ENCODE assay signal across 22 cellular contexts in the genomic region with DNA sequence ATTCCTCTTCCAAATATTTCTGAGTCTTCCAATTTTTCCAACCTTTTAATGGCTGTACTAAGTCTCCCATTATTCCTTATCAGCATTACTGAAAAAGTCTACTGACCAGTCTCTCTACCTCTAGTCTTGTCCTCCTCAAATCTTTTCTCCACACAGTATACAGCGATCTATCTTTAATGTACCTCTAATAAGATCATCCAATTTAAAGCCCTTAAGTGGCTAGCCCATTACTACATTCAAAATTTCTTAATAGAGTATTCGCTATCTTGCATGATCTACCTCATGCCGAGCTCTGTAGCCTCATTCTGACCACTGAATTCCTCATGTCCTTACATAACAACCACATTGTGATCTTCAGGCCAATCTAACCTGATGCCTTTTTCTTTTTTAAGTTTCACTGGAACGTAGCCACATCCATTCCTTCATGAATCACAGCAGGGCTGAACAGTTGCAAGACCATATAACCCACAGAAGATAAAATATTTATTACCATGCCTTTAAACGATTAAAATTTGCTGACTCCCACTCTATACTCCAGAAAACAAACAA. TPM values are rescaled to one million over a fixed set of nuclear protein-coding genes. Genes with fewer than 3 reads are reported as not detected.
A peak's percentile ranks its signal among the peaks of the same experiment; 100 is the strongest.
DNase-seq lines count a peak whose midpoint lies in the region; ATAC-seq and TF ChIP-seq lines count a peak whose summit lies in the region.
"Had no signal": no experiment of that assay in that cellular context is flagged by ENCODE, and none has a peak within 500 bp of the region (broad histone marks: within the 10 kb centered on the region; RNA-seq: fewer than 3 reads in every experiment).

No MANE protein-coding gene starts in this region.

- H2AFZ ChIP-seq in fibroblast of lung (ENCODE audit: low read length): no peak overlapping the region

- no peaks in the 10 kb centered on the region for H3K79me2 ChIP-seq in fibroblast of lung (ENCODE audit: control insufficient read depth, insufficient read depth, low read length)

- H4K20me1 ChIP-seq in fibroblast of lung (ENCODE audit: control insufficient read depth, extremely low read depth, insufficient read depth, low read length): no peaks in the 10 kb centered on the region
- H4K20me1 ChIP-seq: BLaER1 treated with 17β-estradiol and CSF1 and Interleukin-3, amounts not matched to agents 10 nM and 100 nM had no signal

- DNase-seq in GM03348 (ENCODE audit: low spot score) (peak; percentile 22), NCI-H82 (lab: John Stamatoyannopoulos, UW) (peak; percentile 45), fibroblast of lung (ENCODE audit: low read depth in 2 of 2) (peak; percentile 9 to 98), gastrocnemius medialis (no peak), foreskin melanocyte (no peak), BE2C (no peak)
- no peak for DNase-seq in stimulated activated CD4-positive, alpha-beta T cell treated with anti-CD3 and anti-CD28 coated beads, Interleukin-4, amount 100 ng/mL, for 4 hours
- no peak for DNase-seq in stimulated activated CD4-positive, alpha-beta T cell treated with anti-CD3 and anti-CD28 coated beads, Interleukin-4, amount 100 ng/mL, for 1 hour
- DNase-seq: activated CD4-positive, alpha-beta T cell treated with anti-CD3 and anti-CD28 coated beads, Interleukin-2, amount 50 U/mL, for 48 hours; activated naive CD4-positive, alpha-beta T cell treated with Interleukin-2 at 50 U/mL for 16 hours; body of pancreas; GF-D8; naive B cell; NCI-H2081; NCI-H510A; pancreas; SHP77; stimulated activated CD8-positive, alpha-beta memory T cell treated with anti-CD3 and anti-CD28 coated beads, Interleukin-4, amount 100 ng/mL, for 48 hours; T-helper 17 cell had no signal

- no peak overlapping the region for H3K4me3 ChIP-seq in fibroblast of lung (replicated peaks in 1 of 4; ENCODE audit: control extremely low read depth in 1 of 4, insufficient read depth in 1 of 4, low read depth in 3 of 4, low read length in 4 of 4)
- H3K4me3 ChIP-seq in gastrocnemius medialis: no peak overlapping the region
- no peak overlapping the region for H3K4me3 ChIP-seq in BE2C (ENCODE audit: low read depth, low read length)
- H3K4me3 ChIP-seq: BLaER1 treated with 17β-estradiol and CSF1 and Interleukin-3, amounts not matched to agents 10 nM and 100 nM; body of pancreas; lung; pancreas; skin epidermis had no signal

- H3K36me3 ChIP-seq in fibroblast of lung (ENCODE audit: control insufficient read depth, insufficient read depth, low read length) (peaks cover 4% of the 10 kb centered on the region), gastrocnemius medialis (peaks cover 5 to 86% of the 10 kb centered on the region in 2 donors), BE2C (peaks cover 10% of the 10 kb centered on the region)

- in situ Hi-C loops in gastrocnemius medialis (cut with MboI; ENCODE audit: low sequenced_read_pairs in 4 of 4): no loop called here

- TF ChIP-seq CTCF in fibroblast of lung (conservative IDR thresholded peaks at IDR 0.05 in 1 of 2, IDR thresholded peaks at IDR 0.05 in 1 of 2; ENCODE audit: low read depth in 1 of 2, low read length in 2 of 2): no peak
- no peak for TF ChIP-seq CTCF in gastrocnemius medialis (IDR thresholded peaks at IDR 0.05 in 4 of 5, conservative IDR thresholded peaks at IDR 0.05 in 1 of 5)
- no peak for TF ChIP-seq CTCF in BE2C (IDR thresholded peaks at IDR 0.05; ENCODE audit: low read depth, low read length)

- no peak overlapping the region for H3K4me2 ChIP-seq in fibroblast of lung (ENCODE audit: extremely low read depth, insufficient read depth, low read length)
- H3K4me2 ChIP-seq: BLaER1 treated with 17β-estradiol and CSF1 and Interleukin-3, amounts not matched to agents 10 nM and 100 nM had no signal

- H3K9ac ChIP-seq in fibroblast of lung (ENCODE audit: insufficient read depth, low read length): no peak overlapping the region
- H3K9ac ChIP-seq: BLaER1 treated with 17β-estradiol and CSF1 and Interleukin-3, amounts not matched to agents 10 nM and 100 nM had no signal

- ATAC-seq in gastrocnemius medialis: peak; percentile 31 to 46
- ATAC-seq: body of pancreas, pancreas, T-helper 17 cell had no signal

- H3K9me3 ChIP-seq in fibroblast of lung (ENCODE audit: control insufficient read depth, insufficient read depth, low read depth, low read length) (no peaks in the 10 kb centered on the region), gastrocnemius medialis (no peaks in the 10 kb centered on the region), BE2C (no peaks in the 10 kb centered on the region)
- H3K9me3 ChIP-seq: BLaER1 treated with 17β-estradiol and CSF1 and Interleukin-3, amounts not matched to agents 10 nM and 100 nM; body of pancreas; pancreas had no signal

- no peak overlapping the region for H3K27ac ChIP-seq in fibroblast of lung (ENCODE audit: insufficient read depth, low read length)
- no peak overlapping the region for H3K27ac ChIP-seq in gastrocnemius medialis
- H3K27ac ChIP-seq: BLaER1 treated with 17β-estradiol and CSF1 and Interleukin-3, amounts not matched to agents 10 nM and 100 nM; body of pancreas; pancreas; skin epidermis had no signal

- no peaks in the 10 kb centered on the region for H3K4me1 ChIP-seq in fibroblast of lung (ENCODE audit: control insufficient read depth, extremely low read depth, insufficient read depth, low read length)
- H3K4me1 ChIP-seq in gastrocnemius medialis: no peaks in the 10 kb centered on the region
- H3K4me1 ChIP-seq in BE2C: no peaks in the 10 kb centered on the region; the same call in 1 of the 2 replicates
- H3K4me1 ChIP-seq: BLaER1 treated with 17β-estradiol and CSF1 and Interleukin-3, amounts not matched to agents 10 nM and 100 nM; body of pancreas; pancreas had no signal

- intact Hi-C loops in gastrocnemius medialis (cut with DNase I; ENCODE audit: low total_unique reads): no loop called here

- no peak for TF ChIP-seq POLR2A in gastrocnemius medialis (IDR thresholded peaks at IDR 0.05)

- no peaks in the 10 kb centered on the region for H3K27me3 ChIP-seq in fibroblast of lung (ENCODE audit: control insufficient read depth, insufficient read depth, low read length)
- H3K27me3 ChIP-seq in gastrocnemius medialis: no peaks in the 10 kb centered on the region
- no peaks in the 10 kb centered on the region; the same call in 1 of the 2 replicates for H3K27me3 ChIP-seq in BE2C
- H3K27me3 ChIP-seq: BLaER1 treated with 17β-estradiol and CSF1 and Interleukin-3, amounts not matched to agents 10 nM and 100 nM; body of pancreas; pancreas had no signal

RNA-seq across cellular contexts. Expression of gene SLC66A3, which starts 57.9 kb away (rescaled TPM):
- total RNA-seq in fibroblast of lung (31.7 and 46.5 TPM in 2 replicates), gastrocnemius medialis (10 to 100 TPM; 10.6 to 29.2 (median 16.0) TPM)
- polyA plus RNA-seq in fibroblast of lung: 33.3 and 39.8 TPM in 2 replicates
- polyA plus RNA-seq in fibroblast of lung (2012): 20.9 and 22.9 TPM in 2 replicates
- polyA minus RNA-seq in fibroblast of lung (ENCODE audit: low replicate concordance): 32.5 and 63.8 TPM in 2 replicates
- not detected for polyA plus RNA-seq in BE2C (2012; ENCODE audit: insufficient read depth, insufficient read length, low read depth)

Comparison
In these comparisons a context has a peak if more than half of its experiments do, and no peak if none do; other contexts are left out.
1. DNase-seq: peak in GM03348 (single experiment), NCI-H82 (single experiment) and fibroblast of lung (2 of 2); none in gastrocnemius medialis (0 of 2), stimulated activated CD4-positive, alpha-beta T cell treated with anti-CD3 and anti-CD28 coated beads, Interleukin-4, amount 100 ng/mL, for 4 hours (0 of 2), foreskin melanocyte (single experiment), BE2C (single experiment) and stimulated activated CD4-positive, alpha-beta T cell treated with anti-CD3 and anti-CD28 coated beads, Interleukin-4, amount 100 ng/mL, for 1 hour (single experiment).